17 cellular contexts compared by ENCODE assay signal in genomic region chr18:31419457-31419932, GRCh38. TPM values are rescaled to one million over a fixed set of nuclear protein-coding genes. Genes with fewer than 3 reads are reported as not detected.
DNase-seq lines count a peak whose midpoint lies in the region; ATAC-seq, FAIRE-seq and TF ChIP-seq lines count a peak whose summit lies in the region.
"Had no signal": no experiment of that assay in that cellular context is flagged by ENCODE, and none has a peak within 500 bp of the region (broad histone marks: within the 10 kb centered on the region; RNA-seq: fewer than 3 reads in every experiment).

No MANE protein-coding gene starts in this region.

- TF ChIP-seq CTCF in RWPE2 (IDR thresholded peaks at IDR 0.05; ENCODE audit: poor library complexity, severe bottlenecking) (no peak), suprapubic skin (IDR thresholded peaks at IDR 0.05) (no peak)

- H3K4me1 ChIP-seq in RWPE2 (ENCODE audit: insufficient read depth, poor library complexity, severe bottlenecking) (no peaks in the 10 kb centered on the region), esophagus (ENCODE audit: control insufficient read depth in 2 of 2, insufficient read depth in 2 of 2, low read length in 1 of 2) (no peaks in the 10 kb centered on the region), suprapubic skin (no peaks in the 10 kb centered on the region)
- H3K4me1 ChIP-seq: BE2C had no signal

- WGBS in esophagus, 2 donors = 49 to 54% methylated on average over 7 of the region's 7 CpGs
- WGBS in suprapubic skin = 59% methylated on average over 7 of the region's 7 CpGs

- no peaks in the 10 kb centered on the region for H3K36me3 ChIP-seq in RWPE2 (ENCODE audit: low read depth)
- no peaks in the 10 kb centered on the region for H3K36me3 ChIP-seq in esophagus (ENCODE audit: control insufficient read depth in 2 of 2, insufficient read depth in 2 of 2, low read length in 1 of 2)
- H3K36me3 ChIP-seq in suprapubic skin = no peaks in the 10 kb centered on the region
- H3K36me3 ChIP-seq: BE2C had no signal

- H3K9me3 ChIP-seq in RWPE2 (ENCODE audit: severe bottlenecking) (no peaks in the 10 kb centered on the region), esophagus (ENCODE audit: control insufficient read depth in 2 of 2, insufficient read depth in 1 of 2, low read depth in 1 of 2, low read length in 1 of 2) (no peaks in the 10 kb centered on the region), suprapubic skin (no peaks in the 10 kb centered on the region)
- H3K9me3 ChIP-seq: BE2C had no signal

- H3K4me3 ChIP-seq in RWPE2 (ENCODE audit: severe bottlenecking) (no peak overlapping the region), esophagus (ENCODE audit: low read depth in 1 of 2, low read length in 2 of 2) (no peak overlapping the region), suprapubic skin (no peak overlapping the region)
- H3K4me3 ChIP-seq: SK-N-MC had no signal

- TF ChIP-seq POLR2A in suprapubic skin (IDR thresholded peaks at IDR 0.05) (no peak), GM12892 (IDR thresholded peaks at IDR 0.05; ENCODE audit: low read depth, low read length) (no peak)

- TF ChIP-seq EP300 in suprapubic skin (IDR thresholded peaks at IDR 0.05) = no peak

- no peak overlapping the region for H3K27ac ChIP-seq in RWPE2 (ENCODE audit: poor library complexity, severe bottlenecking)
- H3K27ac ChIP-seq in esophagus (ENCODE audit: low read depth in 2 of 2, low read length in 1 of 2) = peak overlapping the region; percentile 76 to 79
- H3K27ac ChIP-seq in suprapubic skin = peak overlapping the region; percentile 3
- H3K27ac ChIP-seq: SK-N-MC had no signal

- ATAC-seq in RWPE2 (ENCODE audit: low read depth) = peak; percentile 65
- ATAC-seq: PC-3, Right ventricle myocardium inferior had no signal

- H3K27me3 ChIP-seq in RWPE2 (ENCODE audit: insufficient read depth, poor library complexity, severe bottlenecking) (no peaks in the 10 kb centered on the region), esophagus (ENCODE audit: control insufficient read depth in 1 of 2, insufficient read depth in 2 of 2, low read length in 2 of 2) (no peaks in the 10 kb centered on the region), suprapubic skin (no peaks in the 10 kb centered on the region)
- H3K27me3 ChIP-seq: BE2C had no signal

- DNase-seq in HPDE6-E6E7 (ENCODE audit: extremely low spot score) = peak; percentile 38
- no peak for DNase-seq in RWPE2 (ENCODE audit: low spot score)
- no peak for DNase-seq in suprapubic skin (ENCODE audit: low spot score in 2 of 2)
- DNase-seq in UCSD-AML1 (lab: John Stamatoyannopoulos, UW; ENCODE audit: unreplicated experiment) = no peak
- DNase-seq in GM19238 (ENCODE audit: insufficient read length, low spot score) = no peak
- no peak for DNase-seq in GM12892 (ENCODE audit: insufficient read length)
- DNase-seq: BE2C; CD8-positive, alpha-beta memory T cell; H9; NCI-H1048; NCI-H345; NCI-H526 treated with DMSO at 0.1 percent for 48 hours; PC-3 had no signal

- no peak for FAIRE-seq in GM12892 (lab: Jason Lieb, UNC)

RNA-seq across cellular contexts. Expression of gene DSG3, which starts 28.0 kb away (rescaled TPM):
- 100 to 1,000 TPM; 130 to 305 TPM for polyA plus RNA-seq in esophagus
- 100 to 1,000 TPM in 3 of 4 donors, 10 to 100 TPM in 1; 81.8 to 223 (median 168) TPM for total RNA-seq in suprapubic skin
- 0.08 TPM for polyA plus RNA-seq in GM12892 (2012; ENCODE audit: missing spikeins)
- total RNA-seq: CD8-positive, alpha-beta memory T cell; HT1080; PC-3; Right ventricle myocardium inferior had no signal
- polyA plus RNA-seq: CD8-positive, alpha-beta memory T cell had no signal

RNA-seq across cellular contexts. Expression of gene DSG4, which starts 42.9 kb away (rescaled TPM):
- polyA plus RNA-seq in esophagus = under 1 TPM in 1 of 2 donors, not detected in 1; 0.01 TPM
- 10 to 100 TPM in 1 of 4 donors, 1 to 10 TPM in 2, under 1 TPM in 1; 0.89 to 20.9 (median 2.5) TPM for total RNA-seq in suprapubic skin
- 0.28 TPM for polyA plus RNA-seq in GM12892 (2012; ENCODE audit: missing spikeins)
- total RNA-seq: CD8-positive, alpha-beta memory T cell; H9; HT1080; Right ventricle myocardium inferior had no signal
- polyA plus RNA-seq: CD8-positive, alpha-beta memory T cell had no signal
